19 cellular contexts compared by ENCODE assay signal in genomic region chr14:61973981-61974380, GRCh38.
A peak's percentile ranks its signal among the peaks of the same experiment; 100 is the strongest.
DNase-seq lines count a peak whose midpoint lies in the region; ATAC-seq, FAIRE-seq and TF ChIP-seq lines count a peak whose summit lies in the region.
"Had no signal": no experiment of that assay in that cellular context is flagged by ENCODE, and none has a peak within 500 bp of the region (broad histone marks: within the 10 kb centered on the region; RNA-seq: fewer than 3 reads in every experiment).

No MANE protein-coding gene starts in this region.

- H2BK12ac ChIP-seq in H9 (ENCODE audit: insufficient read length, low read depth, low read length), result no peak overlapping the region

- H3K4me1 ChIP-seq in H9 (ENCODE audit: insufficient read depth, low read length) (no peaks in the 10 kb centered on the region; the same call in 1 of the 2 replicates), astrocyte (ENCODE audit: insufficient read depth, low read length) (peaks cover 15% of the 10 kb centered on the region), smooth muscle cell (ENCODE audit: low read depth) (no peaks in the 10 kb centered on the region), aorta (ENCODE audit: control insufficient read depth in 1 of 2, insufficient read depth in 2 of 2, low read length in 2 of 2) (no peaks in the 10 kb centered on the region)
- H3K4me1 ChIP-seq: thyroid gland had no signal

- H3K23me2 ChIP-seq in H9 (ENCODE audit: insufficient read length, low read depth, low read length, poor library complexity, severe bottlenecking), result no peaks in the 10 kb centered on the region

- peak; percentile 39 for FAIRE-seq in astrocyte (lab: Jason Lieb, UNC)

- H3K4me2 ChIP-seq in H9 (ENCODE audit: insufficient read depth, insufficient read length, low read length) (no peak overlapping the region), astrocyte (ENCODE audit: low read length) (peak overlapping the region; percentile 62), smooth muscle cell (peak overlapping the region; percentile 9)

- H2BK120ac ChIP-seq in H9 (ENCODE audit: low read depth, low read length, poor library complexity, severe bottlenecking), result no peak overlapping the region

- H3K18ac ChIP-seq in H9 (ENCODE audit: insufficient read length, low read depth, low read length), result no peak overlapping the region

- H3K27ac Mint-ChIP-seq in H9, result peak overlapping the region in 2 of 3 experiments; percentile 39 to 60; a peak in 2 of 7 replicates
- peak overlapping the region; percentile 91 for H3K27ac Mint-ChIP-seq in astrocyte (ENCODE audit: unreplicated experiment)
- H3K27ac Mint-ChIP-seq: activated naive CD4-positive, alpha-beta T cell treated with anti-CD3 and anti-CD28 coated beads, Interleukin-2, amount 50 U/mL, for 72 hours had no signal

- H3K14ac ChIP-seq in H9 (ENCODE audit: insufficient read depth, low read length), result no peak overlapping the region

- no peak overlapping the region for H3T11ph ChIP-seq in H9 (ENCODE audit: low read length)

- no peaks in the 10 kb centered on the region for H3K79me1 ChIP-seq in H9 (ENCODE audit: insufficient read depth, low read depth, low read length, poor library complexity, severe bottlenecking)

- no peak overlapping the region for H2AK5ac ChIP-seq in H9 (ENCODE audit: insufficient read length, low read length)

- H3K4ac ChIP-seq in H9 (ENCODE audit: low read depth, low read length), result no peak overlapping the region; the same call in 1 of the 2 replicates

- peaks cover 3% of the 10 kb centered on the region; the same call in 1 of the 2 replicates for H3K27me3 Mint-ChIP-seq in H9 (ENCODE audit: low read depth)
- H3K27me3 Mint-ChIP-seq in astrocyte (ENCODE audit: low read depth, unreplicated experiment), result no peaks in the 10 kb centered on the region

- H2BK15ac ChIP-seq in H9 (ENCODE audit: low read depth, low read length), result no peak overlapping the region

- peaks cover 26 to 33% of the 10 kb centered on the region in 2 experiments for H3K9me3 Mint-ChIP-seq in H9
- peaks cover 15% of the 10 kb centered on the region for H3K9me3 Mint-ChIP-seq in astrocyte (ENCODE audit: unreplicated experiment)

- H3K4me3 ChIP-seq in astrocyte (ENCODE audit: insufficient read depth, low read depth, low read length) (no peak overlapping the region), smooth muscle cell (no peak overlapping the region), aorta (ENCODE audit: low read length in 2 of 2) (no peak overlapping the region)
- H3K4me3 ChIP-seq: skin epidermis, thyroid gland had no signal

- H3K36me3 Mint-ChIP-seq in H9 (ENCODE audit: insufficient read depth in 1 of 3, low read depth in 3 of 3) (peaks cover 11 to 27% (median 16%) of the 10 kb centered on the region in 3 experiments), astrocyte (ENCODE audit: low read depth, unreplicated experiment) (peaks cover 5% of the 10 kb centered on the region)

- H3K23ac ChIP-seq in H9 (ENCODE audit: insufficient read length, low read depth, low read length), result no peak overlapping the region

- H3K27me3 ChIP-seq in H9 (ENCODE audit: insufficient read depth, low read length) (no peaks in the 10 kb centered on the region), astrocyte (ENCODE audit: insufficient read depth, low read length) (no peaks in the 10 kb centered on the region), smooth muscle cell (ENCODE audit: low read depth) (no peaks in the 10 kb centered on the region), aorta (ENCODE audit: control insufficient read depth in 1 of 2, insufficient read depth in 2 of 2, low read length in 1 of 2) (no peaks in the 10 kb centered on the region)
- H3K27me3 ChIP-seq: thyroid gland had no signal

- no CpG with 5 or more reads among the region's 5 CpGs for WGBS in H9 (ENCODE audit: extremely low coverage, insufficient read length, low lambda C conversion rate)
- 83% methylated on average over 5 of the region's 5 CpGs for WGBS in smooth muscle cell (ENCODE audit: low lambda C conversion rate)
- 90 to 98% methylated on average over 5 of the region's 5 CpGs for WGBS in aorta, 2 donors

- H3K79me2 ChIP-seq in H9 (ENCODE audit: insufficient read depth, low read length) (no peaks in the 10 kb centered on the region), astrocyte (ENCODE audit: insufficient read depth, low read length) (no peaks in the 10 kb centered on the region), smooth muscle cell (ENCODE audit: low read depth) (no peaks in the 10 kb centered on the region)

- no peak overlapping the region for H4K5ac ChIP-seq in H9 (ENCODE audit: insufficient read length, low read depth, low read length)

- TF ChIP-seq CTCF in H9 (conservative IDR thresholded peaks at IDR 0.05) (no peak), astrocyte (IDR thresholded peaks at IDR 0.05; ENCODE audit: insufficient read depth, low read depth, low read length) (no peak), smooth muscle cell (IDR thresholded peaks at IDR 0.05; ENCODE audit: borderline replicate concordance, insufficient read depth, poor library complexity, severe bottlenecking) (no peak), GM10266 (IDR thresholded peaks at IDR 0.05; ENCODE audit: control insufficient read depth, insufficient read depth, low read depth, missing control alignments) (no peak)

- intact Hi-C loops in aorta (cut with DNase I), result no loop called here

- H3K4me3 Mint-ChIP-seq in H9, result no peak overlapping the region
- peak overlapping the region; percentile 36 for H3K4me3 Mint-ChIP-seq in astrocyte (ENCODE audit: unreplicated experiment)
- H3K4me3 Mint-ChIP-seq: central memory CD8-positive, alpha-beta T cell had no signal

- H4K91ac ChIP-seq in H9 (ENCODE audit: insufficient read length, low read depth, low read length), result no peak overlapping the region

- H3K27ac ChIP-seq in H9 (ENCODE audit: insufficient read length, low read depth, low read length), result no peak overlapping the region
- peak overlapping the region; percentile 70 for H3K27ac ChIP-seq in astrocyte (ENCODE audit: low read depth, low read length)
- peak overlapping the region; percentile 39 for H3K27ac ChIP-seq in smooth muscle cell (ENCODE audit: low read depth)
- H3K27ac ChIP-seq in aorta (ENCODE audit: low read depth in 1 of 2, low read length in 2 of 2), result no peak overlapping the region
- H3K27ac ChIP-seq: C4-2B, skin epidermis, thyroid gland had no signal

- H3K9ac ChIP-seq in H9 (ENCODE audit: extremely low read depth, insufficient read length, low read length) (no peak overlapping the region), astrocyte (ENCODE audit: low read length) (peak overlapping the region; percentile 49), smooth muscle cell (ENCODE audit: low read depth) (no peak overlapping the region)

- H3K4me1 Mint-ChIP-seq in H9 (peaks cover 10 to 12% of the 10 kb centered on the region in 2 experiments), astrocyte (ENCODE audit: low read depth, unreplicated experiment) (peaks cover 15% of the 10 kb centered on the region)
- H3K4me1 Mint-ChIP-seq: central memory CD8-positive, alpha-beta T cell had no signal

- H3K36me3 ChIP-seq in astrocyte (ENCODE audit: insufficient read depth, low read length) (no peaks in the 10 kb centered on the region), smooth muscle cell (ENCODE audit: low read depth) (no peaks in the 10 kb centered on the region), aorta (ENCODE audit: control insufficient read depth in 1 of 2, insufficient read depth in 2 of 2, low read length in 1 of 2) (no peaks in the 10 kb centered on the region)
- H3K36me3 ChIP-seq: thyroid gland had no signal

- no peak overlapping the region for H2BK5ac ChIP-seq in H9 (ENCODE audit: insufficient read length, low read length)

- H4K20me1 ChIP-seq in H9 (ENCODE audit: control insufficient read depth, insufficient read depth, insufficient read length), result no peaks in the 10 kb centered on the region
- no peaks in the 10 kb centered on the region for H4K20me1 ChIP-seq in astrocyte (ENCODE audit: insufficient read depth, low read length)
- no peaks in the 10 kb centered on the region for H4K20me1 ChIP-seq in smooth muscle cell (ENCODE audit: low read depth)

- H2AFZ ChIP-seq in H9 (ENCODE audit: low read length), result no peak overlapping the region
- peak overlapping the region; percentile 15 for H2AFZ ChIP-seq in astrocyte (ENCODE audit: low read depth, low read length)
- H2AFZ ChIP-seq in smooth muscle cell (ENCODE audit: low read depth), result no peak overlapping the region

- peak overlapping the region; percentile 26 for H2BK20ac ChIP-seq in H9 (ENCODE audit: low read depth, low read length, poor library complexity, severe bottlenecking)

- ATAC-seq in HG03175 (IDR thresholded peaks at IDR 0.05; ENCODE audit: unreplicated experiment) (no peak), aorta (ENCODE audit: low FRiP score) (no peak)
- ATAC-seq: activated naive CD4-positive, alpha-beta T cell treated with anti-CD3 and anti-CD28 coated beads, Interleukin-2, amount 50 U/mL, for 72 hours had no signal

- no peaks in the 10 kb centered on the region for H3F3A ChIP-seq in smooth muscle cell (ENCODE audit: low read depth)

- DNase-seq in H9 (no peak), astrocyte (ENCODE audit: low read depth) (peak; percentile 72), iris pigment epithelial cell (ENCODE audit: low read depth) (peak; percentile 82), smooth muscle cell (lab: John Stamatoyannopoulos, UW; ENCODE audit: unreplicated experiment) (no peak), NCI-H2171 (lab: John Stamatoyannopoulos, UW) (no peak), GM10266 (ENCODE audit: extremely low spot score) (no peak), aorta (no peak)
- DNase-seq: activated CD4-positive, alpha-beta T cell treated with anti-CD3 and anti-CD28 coated beads, Interleukin-2, amount 50 U/mL, for 48 hours; activated T-cell treated with anti-CD3 and anti-CD28 coated beads, Interleukin-2, amount 50 U/mL, for 1 hour; DMS153; NCI-H1105; nucleus accumbens; RPMI8226; thyroid gland had no signal

- no peak overlapping the region for H3K56ac ChIP-seq in H9 (ENCODE audit: insufficient read length, low read depth, low read length)

- H3K9me3 ChIP-seq in H9 (ENCODE audit: control insufficient read depth, low read depth, low read length), result no peaks in the 10 kb centered on the region
- no peaks in the 10 kb centered on the region for H3K9me3 ChIP-seq in astrocyte (ENCODE audit: insufficient read depth, low read depth, low read length)
- H3K9me3 ChIP-seq in smooth muscle cell (replicated peaks; ENCODE audit: low read depth), result no peaks in the 10 kb centered on the region
- H3K9me3 ChIP-seq in aorta (ENCODE audit: control insufficient read depth, low read length), result peaks cover 9% of the 10 kb centered on the region
- H3K9me3 ChIP-seq: thyroid gland had no signal

- no peak overlapping the region for H4K8ac ChIP-seq in H9 (replicated peaks; ENCODE audit: insufficient read length, low read depth, low read length)

Comparison
In these comparisons a context has a peak if more than half of its experiments do, and no peak if none do; other contexts are left out.
1. DNase-seq: peak in astrocyte (single experiment) and iris pigment epithelial cell (single experiment); none in H9 (single experiment), smooth muscle cell (single experiment), NCI-H2171 (single experiment), GM10266 (single experiment) and aorta (0 of 2).
2. H3K27ac ChIP-seq: peak in astrocyte (single experiment) and smooth muscle cell (single experiment); none in H9 (single experiment) and aorta (0 of 2).